18 cellular contexts compared by ENCODE assay signal in the genomic region with DNA sequence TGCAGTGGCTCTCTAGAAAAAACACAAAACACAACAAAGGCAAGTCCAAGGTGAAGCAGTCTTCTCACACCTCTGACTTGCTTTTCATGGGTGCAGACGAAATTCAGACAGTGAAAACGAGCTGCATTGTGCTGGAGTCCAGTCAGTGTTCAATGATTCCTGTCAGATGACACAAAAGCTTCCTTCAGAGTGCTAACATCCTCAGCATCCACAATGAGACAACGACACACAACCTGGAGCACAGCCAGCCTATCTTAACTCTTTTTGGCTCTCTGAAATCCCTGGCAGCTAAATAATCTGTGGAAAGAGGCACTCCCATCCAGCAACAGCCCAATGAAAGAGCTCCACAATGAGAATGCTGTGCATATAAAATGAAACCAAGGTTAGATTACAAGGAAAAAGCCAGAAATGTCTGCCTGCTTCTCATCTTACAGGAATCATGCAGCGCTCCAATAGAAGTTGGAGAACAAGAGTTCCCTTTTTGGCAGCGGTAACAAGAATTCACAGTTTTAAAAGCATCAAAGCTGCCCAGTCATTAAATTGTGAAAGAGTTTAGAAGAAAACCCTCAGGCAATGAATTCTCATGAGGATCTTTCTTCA.
DNase-seq lines count a peak whose midpoint lies in the region; ATAC-seq and TF ChIP-seq lines count a peak whose summit lies in the region.
"Had no signal": no experiment of that assay in that cellular context is flagged by ENCODE, and none has a peak within 500 bp of the region (broad histone marks: within the 10 kb centered on the region; RNA-seq: fewer than 3 reads in every experiment).

No MANE protein-coding gene starts in this region.

- H3K4me1 ChIP-seq in right lobe of liver, result no peaks in the 10 kb centered on the region
- H3K4me1 ChIP-seq: BE2C had no signal

- CTCF ChIA-PET in activated CD8-positive, alpha-beta T cell treated with anti-CD3 and anti-CD28 coated beads, Interleukin-2, amount 10 ng/mL, durations not matched to agents 7 days and 5 days (lab: Charles Lee), result no interaction called here

- H3K9me3 Mint-ChIP-seq in activated CD8-positive, alpha-beta T cell treated with anti-CD3 and anti-CD28 coated beads, Interleukin-2, amount 10 ng/mL, durations not matched to agents 7 days and 5 days (ENCODE audit: insufficient read depth), result no peaks in the 10 kb centered on the region
- H3K9me3 Mint-ChIP-seq: CD4-positive, alpha-beta memory T cell had no signal

- POLR2A ChIA-PET in activated CD8-positive, alpha-beta T cell treated with anti-CD3 and anti-CD28 coated beads, Interleukin-2, amount 10 ng/mL, durations not matched to agents 7 days and 5 days (lab: Charles Lee), result no interaction called here

- H3K4me1 Mint-ChIP-seq in activated CD8-positive, alpha-beta T cell treated with anti-CD3 and anti-CD28 coated beads, Interleukin-2, amount 10 ng/mL, durations not matched to agents 7 days and 5 days (ENCODE audit: low read depth), result no peaks in the 10 kb centered on the region
- H3K4me1 Mint-ChIP-seq: CD4-positive, alpha-beta memory T cell had no signal

- no peaks in the 10 kb centered on the region for H3K27me3 ChIP-seq in right lobe of liver
- H3K27me3 ChIP-seq: BE2C had no signal

- H3K9me3 ChIP-seq in right lobe of liver, result no peaks in the 10 kb centered on the region
- H3K9me3 ChIP-seq: BE2C had no signal

- no peak overlapping the region for H3K4me3 ChIP-seq in right lobe of liver

- H3K27me3 Mint-ChIP-seq in activated CD8-positive, alpha-beta T cell treated with anti-CD3 and anti-CD28 coated beads, Interleukin-2, amount 10 ng/mL, durations not matched to agents 7 days and 5 days (ENCODE audit: low read depth), result no peaks in the 10 kb centered on the region
- H3K27me3 Mint-ChIP-seq: CD4-positive, alpha-beta memory T cell had no signal

- ATAC-seq in right lobe of liver (no peak), HG03139 (IDR thresholded peaks at IDR 0.05; ENCODE audit: unreplicated experiment) (no peak)
- ATAC-seq in activated CD8-positive, alpha-beta T cell treated with anti-CD3 and anti-CD28 coated beads, Interleukin-2, amount 10 ng/mL, durations not matched to agents 7 days and 5 days, result no peak
- ATAC-seq: HepG2 had no signal

- no peaks in the 10 kb centered on the region for H3K36me3 ChIP-seq in right lobe of liver
- H3K36me3 ChIP-seq: BE2C had no signal

- no peak overlapping the region for H3K27ac Mint-ChIP-seq in activated CD8-positive, alpha-beta T cell treated with anti-CD3 and anti-CD28 coated beads, Interleukin-2, amount 10 ng/mL, durations not matched to agents 7 days and 5 days
- H3K27ac Mint-ChIP-seq: CD4-positive, alpha-beta memory T cell; HFFc6 had no signal

- no peak for TF ChIP-seq CTCF in right lobe of liver (IDR thresholded peaks at IDR 0.05)

- peak; percentile 0 for DNase-seq in EH (ENCODE audit: low read depth)
- peak; percentile 54 for DNase-seq in globus pallidus (ENCODE audit: low spot score)
- DNase-seq in pons (ENCODE audit: low spot score), result peak; percentile 72
- DNase-seq in right lobe of liver, result no peak
- no peak for DNase-seq in activated CD8-positive, alpha-beta T cell treated with anti-CD3 and anti-CD28 coated beads, Interleukin-2, amount 10 ng/mL, durations not matched to agents 7 days and 5 days
- DNase-seq in activated CD8-positive, alpha-beta memory T cell treated with anti-CD3 and anti-CD28 coated beads for 24 hours, result no peak
- DNase-seq: ACHN; BE2C; CD4-positive, alpha-beta memory T cell; COR-L47; DMS153; DMS79 treated with DMSO at 0.1 percent for 48 hours; GDM1; HCEC 1CT; HFFc6 had no signal

- WGBS in right lobe of liver (ENCODE audit: insufficient coverage, low coverage, low lambda C conversion rate, missing lambda C conversion rate), result no CpG with 5 or more reads among the region's 5 CpGs

- no peak overlapping the region for H3K4me3 Mint-ChIP-seq in activated CD8-positive, alpha-beta T cell treated with anti-CD3 and anti-CD28 coated beads, Interleukin-2, amount 10 ng/mL, durations not matched to agents 7 days and 5 days
- H3K4me3 Mint-ChIP-seq: CD4-positive, alpha-beta memory T cell; HFFc6 had no signal

- TF ChIP-seq POLR2A in right lobe of liver (IDR thresholded peaks at IDR 0.05), result no peak

- no peak overlapping the region for H3K27ac ChIP-seq in right lobe of liver
- H3K27ac ChIP-seq: C4-2B had no signal

- intact Hi-C loops in right lobe of liver (cut with DNase I), result no loop called here

- H3K36me3 Mint-ChIP-seq in activated CD8-positive, alpha-beta T cell treated with anti-CD3 and anti-CD28 coated beads, Interleukin-2, amount 10 ng/mL, durations not matched to agents 7 days and 5 days (ENCODE audit: low read depth), result no peaks in the 10 kb centered on the region
- H3K36me3 Mint-ChIP-seq: CD4-positive, alpha-beta memory T cell had no signal

Comparison
In these comparisons a context has a peak if more than half of its experiments do, and no peak if none do; other contexts are left out.
1. DNase-seq: peak in EH (single experiment), globus pallidus (single experiment) and pons (single experiment); none in right lobe of liver (0 of 3), activated CD8-positive, alpha-beta T cell treated with anti-CD3 and anti-CD28 coated beads, Interleukin-2, amount 10 ng/mL, durations not matched to agents 7 days and 5 days (single experiment) and activated CD8-positive, alpha-beta memory T cell treated with anti-CD3 and anti-CD28 coated beads for 24 hours (single experiment).